14 cellular contexts compared by ENCODE assay signal in the genomic region with DNA sequence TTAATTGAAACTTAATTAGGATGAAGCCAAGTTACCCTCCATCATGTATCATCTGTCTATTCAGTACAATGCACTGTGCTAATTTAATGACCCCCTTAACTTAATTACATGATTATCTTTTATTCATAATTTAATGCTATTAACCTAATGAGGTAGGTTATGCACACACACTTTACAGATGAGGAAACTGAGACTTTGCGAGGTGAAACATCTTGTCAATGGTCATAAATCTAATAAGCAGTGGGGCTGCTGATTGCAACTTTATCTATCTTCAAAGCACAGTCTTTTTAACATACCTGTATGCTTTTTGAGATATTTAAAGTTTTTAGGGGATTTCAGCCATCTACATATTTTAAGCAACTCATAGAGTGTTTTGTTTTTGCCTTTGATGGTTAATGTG. TPM values are rescaled to one million over a fixed set of nuclear protein-coding genes. Genes with fewer than 3 reads are reported as not detected.
DNase-seq lines count a peak whose midpoint lies in the region; ATAC-seq and TF ChIP-seq lines count a peak whose summit lies in the region.
"Had no signal": no experiment of that assay in that cellular context is flagged by ENCODE, and none has a peak within 500 bp of the region (broad histone marks: within the 10 kb centered on the region; RNA-seq: fewer than 3 reads in every experiment).

No MANE protein-coding gene starts in this region.

- intact Hi-C loops in colonic mucosa (cut with DNase I): no loop called here
- intact Hi-C loops in activated CD4-positive, alpha-beta T cell treated with anti-CD3 and anti-CD28 coated beads, Interleukin-2, amount 10 ng/mL, durations not matched to agents 24 days and 14 days (cut with micrococcal nuclease): no loop called here

- H2BK12ac ChIP-seq in neuronal stem cell (ENCODE audit: low read length): no peak overlapping the region

- H2BK5ac ChIP-seq in neuronal stem cell (ENCODE audit: low read length): no peak overlapping the region

- no peaks in the 10 kb centered on the region for H3K9me3 Mint-ChIP-seq in activated CD4-positive, alpha-beta T cell treated with anti-CD3 and anti-CD28 coated beads, Interleukin-2, amount 10 ng/mL, durations not matched to agents 24 days and 14 days

- H3K4ac ChIP-seq in neuronal stem cell (ENCODE audit: low read length): no peak overlapping the region

- peak; percentile 70 for DNase-seq in DMS53 treated with DMSO at 0.1 percent for 48 hours (lab: John Stamatoyannopoulos, UW; ENCODE audit: unreplicated experiment)
- no peak for DNase-seq in colonic mucosa
- DNase-seq in T-helper 1 cell: no peak
- no peak for DNase-seq in neuronal stem cell (ENCODE audit: low spot score)
- no peak for DNase-seq in activated CD4-positive, alpha-beta T cell treated with anti-CD3 and anti-CD28 coated beads, Interleukin-2, amount 10 ng/mL, durations not matched to agents 24 days and 14 days
- DNase-seq: activated CD4-positive, alpha-beta T cell treated with anti-CD3 and anti-CD28 coated beads for 1 hour; activated naive CD8-positive, alpha-beta T cell treated with anti-CD3 and anti-CD28 coated beads, Interleukin-2, amount 50 U/mL, for 24 hours; activated T-cell treated with anti-CD3 and anti-CD28 coated beads for 4 hours; mesenchymal stem cell; posterior cingulate gyrus; trophoblast cell had no signal

- TF ChIP-seq CTCF in KMS-11 (conservative IDR thresholded peaks at IDR 0.05; ENCODE audit: low read depth, low read length): no peak
- no peak for TF ChIP-seq CTCF in colonic mucosa (IDR thresholded peaks at IDR 0.05)

- no peak overlapping the region for H4K91ac ChIP-seq in neuronal stem cell (ENCODE audit: low read depth, low read length, poor library complexity)

- no peak overlapping the region for H2AFZ ChIP-seq in KMS-11 (ENCODE audit: low read depth)
- no peak overlapping the region for H2AFZ ChIP-seq in neuronal stem cell (ENCODE audit: low read length)

- H2AK5ac ChIP-seq in neuronal stem cell (ENCODE audit: low read depth, low read length): no peak overlapping the region

- H3K4me1 Mint-ChIP-seq in activated CD4-positive, alpha-beta T cell treated with anti-CD3 and anti-CD28 coated beads, Interleukin-2, amount 10 ng/mL, durations not matched to agents 24 days and 14 days: peaks cover 2% of the 10 kb centered on the region

- H3K4me3 Mint-ChIP-seq in activated CD4-positive, alpha-beta T cell treated with anti-CD3 and anti-CD28 coated beads, Interleukin-2, amount 10 ng/mL, durations not matched to agents 24 days and 14 days: no peak overlapping the region
- H3K4me3 Mint-ChIP-seq: activated naive CD8-positive, alpha-beta T cell treated with anti-CD3 and anti-CD28 coated beads, Interleukin-2, amount 50 U/mL, for 24 hours had no signal

- H3K4me2 ChIP-seq in KMS-11: peak overlapping the region; percentile 69
- no peak overlapping the region for H3K4me2 ChIP-seq in neuronal stem cell (ENCODE audit: insufficient read depth, low read length, poor library complexity, severe bottlenecking)

- H3K4me3 ChIP-seq in KMS-11 (IDR thresholded peaks at IDR 0.05; ENCODE audit: insufficient read depth, low read depth, low read length) (no peak overlapping the region), colonic mucosa (peak overlapping the region; percentile 0), muscle layer of duodenum (ENCODE audit: low read depth in 1 of 2, low read length in 2 of 2) (peak overlapping the region in 1 of 2 donors; percentile 53), neuronal stem cell (ENCODE audit: low read length in 2 of 2) (no peak overlapping the region)

- H3K9ac ChIP-seq in KMS-11 (peak overlapping the region; percentile 38), colonic mucosa (ENCODE audit: low read depth in 2 of 2, low read length in 2 of 2) (peak overlapping the region in 1 of 2 donors; percentile 64), neuronal stem cell (ENCODE audit: low read depth, low read length, poor library complexity) (no peak overlapping the region)

- H3K79me2 ChIP-seq in KMS-11 (ENCODE audit: insufficient read depth, low read depth): peaks cover 54% of the 10 kb centered on the region

- no peak for ATAC-seq in HG03175 (IDR thresholded peaks at IDR 0.05; ENCODE audit: unreplicated experiment)
- ATAC-seq: activated naive CD8-positive, alpha-beta T cell treated with anti-CD3 and anti-CD28 coated beads, Interleukin-2, amount 50 U/mL, for 24 hours had no signal

- no peak overlapping the region for H3K14ac ChIP-seq in neuronal stem cell (ENCODE audit: low read length)

- no CpG with 5 or more reads among the region's 1 CpG for WGBS in neuronal stem cell (ENCODE audit: extremely low coverage in 2 of 2, insufficient read length in 2 of 2, insufficient replicate concordance in 1 of 2), 2 donors

- H3K36me3 Mint-ChIP-seq in activated CD4-positive, alpha-beta T cell treated with anti-CD3 and anti-CD28 coated beads, Interleukin-2, amount 10 ng/mL, durations not matched to agents 24 days and 14 days (ENCODE audit: low read depth): no peaks in the 10 kb centered on the region

- no peak overlapping the region for H3K23ac ChIP-seq in neuronal stem cell (ENCODE audit: low read depth, low read length, poor library complexity)

- H4K20me1 ChIP-seq in KMS-11 (ENCODE audit: insufficient read depth): no peaks in the 10 kb centered on the region

- H3K9me3 ChIP-seq in colonic mucosa (no peaks in the 10 kb centered on the region), muscle layer of duodenum (ENCODE audit: control insufficient read depth in 1 of 2, low read length in 2 of 2) (no peaks in the 10 kb centered on the region), neuronal stem cell (replicated peaks in 1 of 2; ENCODE audit: control insufficient read depth in 2 of 2, insufficient read depth in 1 of 2, low read depth in 1 of 2, low read length in 2 of 2) (no peaks in the 10 kb centered on the region)

- H3K4me1 ChIP-seq in KMS-11 (ENCODE audit: low read depth, poor library complexity, severe bottlenecking): peaks cover 70% of the 10 kb centered on the region
- H3K4me1 ChIP-seq in colonic mucosa: peaks cover 13% of the 10 kb centered on the region
- H3K4me1 ChIP-seq in muscle layer of duodenum (ENCODE audit: control insufficient read depth in 1 of 2, insufficient read depth in 2 of 2, low read length in 2 of 2): peaks cover 0 to 6% of the 10 kb centered on the region in 2 donors
- H3K4me1 ChIP-seq in neuronal stem cell (ENCODE audit: control insufficient read depth in 2 of 2, insufficient read depth in 1 of 2, low read depth in 1 of 2, low read length in 2 of 2): peaks cover 4 to 5% of the 10 kb centered on the region in 2 donors

- H2BK15ac ChIP-seq in neuronal stem cell (ENCODE audit: low read length): no peak overlapping the region

- peak overlapping the region; percentile 93 for H3K27ac ChIP-seq in KMS-11
- H3K27ac ChIP-seq in colonic mucosa: peak overlapping the region; percentile 82
- H3K27ac ChIP-seq in muscle layer of duodenum (ENCODE audit: low read length): peak overlapping the region; percentile 68
- no peak overlapping the region for H3K27ac ChIP-seq in neuronal stem cell (replicated peaks; ENCODE audit: low read length)

- H3K18ac ChIP-seq in neuronal stem cell (ENCODE audit: low read length): no peak overlapping the region

- H3K27me3 Mint-ChIP-seq in activated CD4-positive, alpha-beta T cell treated with anti-CD3 and anti-CD28 coated beads, Interleukin-2, amount 10 ng/mL, durations not matched to agents 24 days and 14 days: no peaks in the 10 kb centered on the region

- H3K36me3 ChIP-seq in KMS-11 (ENCODE audit: insufficient read depth): no peaks in the 10 kb centered on the region; the same call in 1 of the 2 replicates
- H3K36me3 ChIP-seq in colonic mucosa: no peaks in the 10 kb centered on the region
- no peaks in the 10 kb centered on the region for H3K36me3 ChIP-seq in muscle layer of duodenum (ENCODE audit: control insufficient read depth in 1 of 2, insufficient read depth in 2 of 2, low read length in 2 of 2)
- H3K36me3 ChIP-seq in neuronal stem cell (replicated peaks in 1 of 2; ENCODE audit: control insufficient read depth in 2 of 2, insufficient read depth in 2 of 2, low read length in 2 of 2): no peaks in the 10 kb centered on the region

- no peak overlapping the region for H3K27ac Mint-ChIP-seq in activated CD4-positive, alpha-beta T cell treated with anti-CD3 and anti-CD28 coated beads, Interleukin-2, amount 10 ng/mL, durations not matched to agents 24 days and 14 days

- H2BK120ac ChIP-seq in neuronal stem cell (ENCODE audit: low read depth, low read length): no peak overlapping the region

- no peak overlapping the region for H4K8ac ChIP-seq in neuronal stem cell (ENCODE audit: low read depth, low read length)

- H3K27me3 ChIP-seq in KMS-11 (ENCODE audit: insufficient read depth, low read depth) (no peaks in the 10 kb centered on the region), colonic mucosa (no peaks in the 10 kb centered on the region), muscle layer of duodenum (ENCODE audit: low read depth, low read length) (no peaks in the 10 kb centered on the region), neuronal stem cell (ENCODE audit: control insufficient read depth in 3 of 3, insufficient read depth in 3 of 3, low read depth in 1 of 3, low read length in 3 of 3) (no peaks in the 10 kb centered on the region)

- no peaks in the 10 kb centered on the region for H3K79me1 ChIP-seq in neuronal stem cell (ENCODE audit: low read depth, low read length)

RNA-seq across cellular contexts. Expression of gene MACC1, which starts 0.5 kb away (rescaled TPM):
- total RNA-seq in colonic mucosa: 10 to 100 TPM in 1 of 2 donors, 1 to 10 TPM in 1; 9.5 to 12.8 TPM
- 0.42 TPM for polyA plus RNA-seq in neuronal stem cell (2013, experiment 1 of 2)
- polyA plus RNA-seq in neuronal stem cell (2013, experiment 2 of 2): 0.44 TPM
- total RNA-seq in activated CD4-positive, alpha-beta T cell treated with anti-CD3 and anti-CD28 coated beads, Interleukin-2, amount 10 ng/mL, durations not matched to agents 24 days and 14 days: not detected in 2 replicates

Comparison
In these comparisons a context has a peak if more than half of its experiments do, and no peak if none do; other contexts are left out.
1. RNA of gene MACC1, which starts 0.5 kb away (total RNA-seq): 9.5 to 12.8 TPM in colonic mucosa; not detected in activated CD4-positive, alpha-beta T cell treated with anti-CD3 and anti-CD28 coated beads, Interleukin-2, amount 10 ng/mL, durations not matched to agents 24 days and 14 days; every median in the first group is over 10 times any median in the second.